In the genomic region with DNA sequence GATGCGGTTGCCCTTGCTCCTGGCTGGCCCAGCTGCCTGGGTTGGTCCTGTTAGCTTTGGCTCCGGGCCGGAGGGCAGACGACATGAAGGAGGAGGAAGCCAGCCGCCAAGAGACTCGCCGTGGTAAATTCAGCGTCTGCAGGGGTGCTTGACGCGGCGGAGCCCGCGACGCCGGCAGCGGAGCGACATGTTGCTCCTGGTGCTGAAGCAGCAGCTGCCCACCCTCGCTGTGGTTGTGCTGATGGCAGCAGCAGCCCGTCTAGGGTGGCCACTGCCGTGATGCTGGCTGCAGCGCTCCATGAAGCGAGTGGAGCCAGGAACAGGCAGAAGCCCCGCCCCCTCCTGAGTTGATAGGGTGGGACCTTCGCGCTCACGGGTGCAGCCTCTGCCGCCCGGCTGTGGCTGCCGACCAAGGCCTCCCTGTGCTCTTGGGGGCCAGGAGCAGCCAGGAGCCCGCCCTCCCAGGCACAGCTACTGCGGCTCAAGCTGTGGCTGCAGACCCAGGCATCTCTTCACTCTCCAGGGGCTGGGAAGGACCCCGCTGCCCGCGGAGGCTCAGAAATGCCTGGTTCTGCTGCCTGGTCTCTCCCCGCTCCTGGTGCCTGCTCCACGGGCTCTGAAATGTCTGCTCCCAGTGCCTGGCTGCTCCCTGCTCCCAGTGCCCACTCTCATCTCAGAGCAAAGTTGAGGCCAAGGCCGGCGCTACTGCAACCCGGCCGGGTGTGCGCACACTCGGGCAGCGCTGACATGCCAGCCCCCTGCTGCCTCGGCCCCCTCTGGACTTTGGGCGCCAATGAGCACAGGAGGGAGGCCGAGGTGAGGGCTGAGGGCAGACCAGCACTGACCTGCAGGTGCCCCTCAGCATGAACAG, we compare ENCODE assay signal across 8 cellular contexts.
DNase-seq lines count a peak whose midpoint lies in the region; ATAC-seq and TF ChIP-seq lines count a peak whose summit lies in the region.

No MANE protein-coding gene starts in this region.

- in situ Hi-C loops in astrocyte of the spinal cord (cut with HindIII; ENCODE audit: low sequenced_read_pairs): no loop called here

- TF ChIP-seq CTCF in astrocyte of the spinal cord (IDR thresholded peaks at IDR 0.05; ENCODE audit: low read depth, low read length): no peak

- ATAC-seq in GM18508 (IDR thresholded peaks at IDR 0.05; ENCODE audit: insufficient read depth, unreplicated experiment) (peak; percentile 42), HG02943 (IDR thresholded peaks at IDR 0.05; ENCODE audit: low read depth, unreplicated experiment) (peak; percentile 58)

- DNase-seq in NCI-H1694 treated with DMSO at 0.1 percent for 48 hours (lab: John Stamatoyannopoulos, UW) (peak; percentile 91), T-helper 9 cell (peak; percentile 79), astrocyte of the spinal cord (ENCODE audit: low read depth, low spot score) (peak; percentile 70), skeletal muscle cell (ENCODE audit: low read depth) (peak; percentile 47), GM19240 (ENCODE audit: insufficient read length, low spot score) (no peak)

- H3K4me3 ChIP-seq in astrocyte of the spinal cord (ENCODE audit: low read depth, low read length) (peak overlapping the region; percentile 54), iPS-11a (ENCODE audit: low read depth, low read length) (peak overlapping the region; percentile 56), skeletal muscle cell (ENCODE audit: low read depth, low read length) (peak overlapping the region; percentile 60)
